ENCODE assay signal across 15 cellular contexts in the genomic region with DNA sequence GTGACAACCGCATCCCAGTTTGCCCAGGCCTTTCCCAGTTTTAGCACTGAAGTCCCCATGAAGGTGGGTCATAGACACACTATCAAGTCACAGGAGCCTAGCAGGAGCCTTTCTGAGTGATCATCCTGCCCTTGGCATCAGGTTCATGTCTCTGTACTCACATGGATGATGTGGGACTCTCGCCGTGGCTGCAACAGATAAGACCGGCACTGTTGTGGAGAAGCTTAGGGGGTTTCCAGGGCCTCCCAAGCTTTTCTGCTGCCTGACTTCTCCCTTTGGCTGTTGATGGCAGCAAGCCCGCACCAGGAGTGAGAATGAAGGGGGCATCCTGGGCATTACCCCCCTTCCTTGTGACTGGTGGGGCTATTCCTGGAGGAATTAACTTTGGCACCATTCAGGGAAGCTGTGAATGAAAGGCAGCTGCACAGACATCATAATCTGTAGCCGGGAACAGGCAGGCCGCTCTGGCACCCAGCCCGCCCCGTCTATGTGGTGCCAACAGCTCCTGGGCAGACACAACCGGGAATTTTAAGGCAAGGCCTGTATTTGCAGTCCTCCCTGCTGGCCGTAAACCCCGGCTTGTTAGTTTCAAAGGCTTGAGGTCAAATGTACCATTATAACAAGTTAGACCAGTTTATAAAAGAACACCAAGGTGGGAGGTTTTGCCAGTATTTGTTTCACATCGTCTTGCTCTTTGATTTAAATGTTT.
DNase-seq lines count a peak whose midpoint lies in the region; ATAC-seq and TF ChIP-seq lines count a peak whose summit lies in the region.
"Had no signal": no experiment of that assay in that cellular context is flagged by ENCODE, and none has a peak within 500 bp of the region (broad histone marks: within the 10 kb centered on the region; RNA-seq: fewer than 3 reads in every experiment).

No MANE protein-coding gene starts in this region.

- no peaks in the 10 kb centered on the region for H3K9me2 ChIP-seq in GM23248 (ENCODE audit: insufficient read depth)

- no peak for TF ChIP-seq EP300 in sigmoid colon (IDR thresholded peaks at IDR 0.05)

- no peaks in the 10 kb centered on the region for H3K9me3 ChIP-seq in GM23248 (ENCODE audit: low read depth)
- no peaks in the 10 kb centered on the region for H3K9me3 ChIP-seq in right atrium auricular region
- H3K9me3 ChIP-seq in sigmoid colon, result no peaks in the 10 kb centered on the region

- H3K27ac ChIP-seq in GM23248 (no peak overlapping the region), right atrium auricular region (peak overlapping the region; percentile 51 to 74), sigmoid colon (no peak overlapping the region)
- H3K27ac ChIP-seq: brain microvascular endothelial cell, parathyroid adenoma had no signal

- peaks cover 7% of the 10 kb centered on the region for H3K27me3 ChIP-seq in GM23248 (replicated peaks; ENCODE audit: insufficient read depth)
- no peaks in the 10 kb centered on the region for H3K27me3 ChIP-seq in right atrium auricular region
- no peaks in the 10 kb centered on the region for H3K27me3 ChIP-seq in sigmoid colon
- H3K27me3 ChIP-seq: brain microvascular endothelial cell had no signal

- ATAC-seq in GM18861 (IDR thresholded peaks at IDR 0.05; ENCODE audit: unreplicated experiment), result no peak
- no peak for ATAC-seq in GM21447 (IDR thresholded peaks at IDR 0.05; ENCODE audit: unreplicated experiment)

- H3K79me2 ChIP-seq in GM23248 (ENCODE audit: insufficient read depth), result no peaks in the 10 kb centered on the region
- H3K79me2 ChIP-seq: parathyroid adenoma had no signal

- TF ChIP-seq POLR2A in sigmoid colon (IDR thresholded peaks at IDR 0.05), result no peak

- TF ChIP-seq CTCF in right atrium auricular region (IDR thresholded peaks at IDR 0.05) (no peak), sigmoid colon (IDR thresholded peaks at IDR 0.05) (no peak)

- in situ Hi-C loops in GM23248 (cut with MboI), result no loop called here

- DNase-seq in GM23248 (peak; percentile 2), anterior cingulate cortex (lab: John Stamatoyannopoulos, UW) (peak in 53 of 58 donors; percentile 8 to 85 (median 49)), right atrium auricular region (ENCODE audit: low spot score) (peak; percentile 69), sigmoid colon (peak; percentile 63), NCI-H2107 treated with DMSO at 0.1 percent for 48 hours (lab: John Stamatoyannopoulos, UW; ENCODE audit: unreplicated experiment) (no peak), NOMO-1 treated with dmso at 0.1 percent for 144 hours (lab: John Stamatoyannopoulos, UW; ENCODE audit: unreplicated experiment) (no peak)
- DNase-seq: activated CD4-positive, alpha-beta T cell treated with anti-CD3 and anti-CD28 coated beads, Interleukin-2, amount 50 U/mL, for 48 hours; activated effector memory CD4-positive, alpha-beta T cell treated with anti-CD3 and anti-CD28 coated beads, Interleukin-2, amount 50 U/mL, for 16 hours; brain microvascular endothelial cell; GOT3; mesenchymal stem cell; NCI-H510A had no signal

- H3K4me1 ChIP-seq in GM23248 (ENCODE audit: insufficient read depth), result no peaks in the 10 kb centered on the region
- peaks cover 0 to 20% of the 10 kb centered on the region in 2 donors for H3K4me1 ChIP-seq in right atrium auricular region
- peaks cover 0 to 12% (median 2%) of the 10 kb centered on the region in 4 donors for H3K4me1 ChIP-seq in sigmoid colon
- H3K4me1 ChIP-seq: parathyroid adenoma had no signal

- H3K4me3 ChIP-seq in GM23248 (no peak overlapping the region), right atrium auricular region (no peak overlapping the region), sigmoid colon (no peak overlapping the region)

- no peak overlapping the region for H3K9ac ChIP-seq in GM23248
- H3K9ac ChIP-seq: parathyroid adenoma had no signal

- no peaks in the 10 kb centered on the region for H4K20me1 ChIP-seq in GM23248 (ENCODE audit: insufficient read depth)

- intact Hi-C loops in sigmoid colon (cut with DNase I), result no loop called here

- 16 to 18% methylated on average over 13 of the region's 13 CpGs for WGBS in GM23248 (ENCODE audit: low coverage in 1 of 2, low lambda C conversion rate in 2 of 2, missing lambda C conversion rate in 2 of 2), 2 experiments
- 24 to 63% methylated on average over 13 of the region's 13 CpGs for WGBS in sigmoid colon, 2 donors

- H2AFZ ChIP-seq in GM23248, result no peak overlapping the region
- H2AFZ ChIP-seq: parathyroid adenoma had no signal

- H3F3A ChIP-seq in GM23248 (ENCODE audit: insufficient read depth), result no peaks in the 10 kb centered on the region

- H3K36me3 ChIP-seq in GM23248 (ENCODE audit: low read depth) (no peaks in the 10 kb centered on the region), right atrium auricular region (no peaks in the 10 kb centered on the region), sigmoid colon (no peaks in the 10 kb centered on the region)
- H3K36me3 ChIP-seq: brain microvascular endothelial cell had no signal

- H3K4me2 ChIP-seq in GM23248 (ENCODE audit: unreplicated experiment), result no peak overlapping the region

Comparison
In these comparisons a context has a peak if more than half of its experiments do, and no peak if none do; other contexts are left out.
1. DNase-seq: peak in GM23248 (single experiment), anterior cingulate cortex (53 of 58), right atrium auricular region (single experiment) and sigmoid colon (single experiment); none in NCI-H2107 treated with DMSO at 0.1 percent for 48 hours (single experiment) and NOMO-1 treated with dmso at 0.1 percent for 144 hours (single experiment).
2. H3K27ac ChIP-seq: peak in right atrium auricular region (2 of 2); none in GM23248 (single experiment) and sigmoid colon (0 of 4).